Comparison of ENCODE assay signal across 21 cellular contexts in genomic region chr5:134638760-134639201, GRCh38. TPM values are rescaled to one million over a fixed set of nuclear protein-coding genes. Genes with fewer than 3 reads are reported as not detected.
A peak's percentile ranks its signal among the peaks of the same experiment; 100 is the strongest.
DNase-seq lines count a peak whose midpoint lies in the region; ATAC-seq, FAIRE-seq and TF ChIP-seq lines count a peak whose summit lies in the region.
"Had no signal": no experiment of that assay in that cellular context is flagged by ENCODE, and none has a peak within 500 bp of the region (broad histone marks: within the 10 kb centered on the region; RNA-seq: fewer than 3 reads in every experiment).

No MANE protein-coding gene starts in this region.

- H3K4me3 ChIP-seq in HepG2 (replicated peaks in 1 of 3; ENCODE audit: insufficient read depth in 1 of 3, low read depth in 2 of 3, low read length in 3 of 3), result no peak overlapping the region; a peak in 1 of 6 replicates
- H3K4me3 ChIP-seq: GM23338 had no signal

- H3K9me3 ChIP-seq in HepG2 (ENCODE audit: low read length), result no peaks in the 10 kb centered on the region

- peak overlapping the region; percentile 54 for H3K4me2 ChIP-seq in HepG2 (ENCODE audit: low read depth, low read length)
- H3K4me2 ChIP-seq: GM23338 had no signal

- TF ChIP-seq RAD21 in HepG2 (CRISPR knock-in tag; IDR thresholded peaks at IDR 0.05), result 0 out of 2 replicates have a peak, but pooled peaks have one; percentile 29

- no peak overlapping the region for H2AFZ ChIP-seq in HepG2 (ENCODE audit: low read length)
- H2AFZ ChIP-seq: GM23338 had no signal

- H3K36me3 ChIP-seq in HepG2 (replicated peaks in 1 of 2; ENCODE audit: control insufficient read depth in 1 of 2, insufficient read depth in 2 of 2, low read length in 2 of 2), result no peaks in the 10 kb centered on the region

- H4K20me1 ChIP-seq in HepG2 (ENCODE audit: insufficient read depth, low read length), result no peaks in the 10 kb centered on the region

- POLR2A ChIA-PET in HepG2 (lab: Yijun Ruan, JAX), result interaction anchor here (0.6 to 4.6 kb wide), 7 partner anchors 10 to 570 kb away, joined by 3 to 31 read pairs (median 3); partner anchors contain the start of genes PCBD2 and SEC24A

- H3K79me2 ChIP-seq in HepG2 (ENCODE audit: insufficient read depth, low read length), result no peaks in the 10 kb centered on the region

- ATAC-seq in HepG2, result peak; percentile 95
- ATAC-seq in sciatic nerve, result no peak
- no peak for ATAC-seq in GM19397 (IDR thresholded peaks at IDR 0.05; ENCODE audit: unreplicated experiment)
- no peak for ATAC-seq in GM21381 (IDR thresholded peaks at IDR 0.05; ENCODE audit: unreplicated experiment)
- ATAC-seq: GM23338, HCT116, PC-3 had no signal

- intact Hi-C loops in HepG2 (cut with micrococcal nuclease; ENCODE audit: unreplicated experiment) (loop anchor here (1.0 kb wide), 1 partner anchor 10 kb away; the partner anchor contains the start of gene SEC24A), sciatic nerve (cut with DNase I) (no loop called here)

- FAIRE-seq in HepG2 (lab: Jason Lieb, UNC), result peak; percentile 99

- TF ChIP-seq EP300 in HepG2 (IDR thresholded peaks at IDR 0.05; ENCODE audit: low read depth in 2 of 2, low read length in 2 of 2), result peak; percentile 62 to 82; a peak in 3 of 4 replicates
- TF ChIP-seq EP300 in HepG2 (CRISPR knock-in tag; IDR thresholded peaks at IDR 0.05; ENCODE audit: borderline replicate concordance), result peak; percentile 47; the same call in 1 of the 2 replicates

- H3K27ac ChIP-seq in C4-2B, result peak overlapping the region; percentile 10; the same call in 1 of the 2 replicates
- peak overlapping the region; percentile 79 for H3K27ac ChIP-seq in VCaP
- H3K27ac ChIP-seq in HepG2 (ENCODE audit: extremely low read length, insufficient read depth, low read length), result peak overlapping the region; percentile 76
- H3K27ac ChIP-seq: 22Rv1, RWPE1 had no signal

- BruUV-seq in HepG2 (replicated peaks; lab: Mats Ljungman, UMichigan), result no TSS peak

- in situ Hi-C loops in HepG2 (cut with HindIII; ENCODE audit: extremely low pct_ligation_motif_present, low pct_unique_long_range_greater_than_20kb), result no loop called here

- no peaks in the 10 kb centered on the region for H3K27me3 ChIP-seq in HepG2 (ENCODE audit: control insufficient read depth in 1 of 2, insufficient read depth in 2 of 2, low read length in 2 of 2)

- H3K4me1 ChIP-seq in HepG2 (ENCODE audit: insufficient read depth, low read length), result peaks cover 78% of the 10 kb centered on the region

- WGBS in HepG2 (ENCODE audit: low lambda C conversion rate), result 8% methylated on average over 4 of the region's 4 CpGs

- H3K9ac ChIP-seq in HepG2 (ENCODE audit: insufficient read depth, low read depth, low read length), result peak overlapping the region; percentile 34; the same call in 1 of the 2 replicates

- CTCF ChIA-PET in HepG2 (lab: Yijun Ruan, JAX; ENCODE audit: low intra/inter-chr PET ratio, low total read pairs), result no interaction called here

- DNase-seq in HepG2 (ENCODE audit: low spot score) (peak; percentile 96), sciatic nerve (ENCODE audit: low spot score) (peak; percentile 2), middle frontal gyrus (ENCODE audit: extremely low spot score, low spot score) (no peak), SK-N-DZ (ENCODE audit: low spot score) (no peak)
- DNase-seq: CD4-positive, CD25-positive, alpha-beta regulatory T cell; COR-L47; GF-D8; IMR-90; NCI-H1436; NCI-H1930; NCI-H226; NCI-H524 treated with DMSO at 0.1 percent for 48 hours; PC-3 had no signal

- no peak for TF ChIP-seq CTCF in C4-2B (conservative IDR thresholded peaks at IDR 0.05)
- no peak for TF ChIP-seq CTCF in VCaP (conservative IDR thresholded peaks at IDR 0.05)
- TF ChIP-seq CTCF in HepG2 (CRISPR knock-in tag; IDR thresholded peaks at IDR 0.05), result no peak

- peak; percentile 23 to 52; a peak in 2 of 4 replicates for TF ChIP-seq POLR2A in HepG2 (IDR thresholded peaks at IDR 0.05; ENCODE audit: insufficient read depth in 1 of 2, low read depth in 2 of 2, low read length in 2 of 2)

TF ChIP-seq in HepG2, 621 proteins besides CTCF, POLR2A, EP300 and RAD21 (continues in another document):
- peak; percentile 88; the same call in 1 of the 2 replicates for TF ChIP-seq ZNF670 (CRISPR knock-in tag; IDR thresholded peaks at IDR 0.05; ENCODE audit: borderline replicate concordance)
- no peak for TF ChIP-seq ZBTB10 (CRISPR knock-in tag; IDR thresholded peaks at IDR 0.05; ENCODE audit: borderline replicate concordance)
- TF ChIP-seq ARNT2 (CRISPR knock-in tag; IDR thresholded peaks at IDR 0.05; ENCODE audit: low read depth), result peak; percentile 25
- TF ChIP-seq HNRNPK (IDR thresholded peaks at IDR 0.05; ENCODE audit: low read depth, low read length, poor library complexity, severe bottlenecking), result no peak

RNA-seq across cellular contexts. Expression of gene SAR1B, which starts 6.2 kb away (rescaled TPM):
- 73.0 and 99.7 TPM in 2 replicates for total RNA-seq in HepG2 (2016; rRNA removed; fragmentation: Illumina TruSeq; extraction: Trizol)
- total RNA-seq in HepG2 (2016; cell fraction: cytosol; rRNA removed; fragmentation: Illumina TruSeq; extraction: Trizol; ENCODE audit: low read depth), result 19.0 and 26.0 TPM in 2 replicates
- 71.3 and 99.4 TPM in 2 replicates for total RNA-seq in HepG2 (2016; cell fraction: insoluble cytoplasmic fraction; rRNA removed; fragmentation: Illumina TruSeq; extraction: Trizol)
- total RNA-seq in HepG2 (2016; cell fraction: membrane; rRNA removed; fragmentation: Illumina TruSeq; extraction: Trizol), result 25.2 and 29.6 TPM in 2 replicates
- total RNA-seq in HepG2 (2016; cell fraction: nucleus; rRNA removed; fragmentation: Illumina TruSeq; extraction: Trizol), result 76.4 and 91.6 TPM in 2 replicates
- 33.2 and 43.0 TPM in 2 replicates for polyA plus RNA-seq in HepG2 (2011; rRNA removed)
- polyA plus RNA-seq in HepG2 (2011; cell fraction: cytosol; rRNA removed), result 14.1 and 24.4 TPM in 2 replicates
- 12.1 and 18.4 TPM in 2 replicates for polyA plus RNA-seq in HepG2 (2011; cell fraction: nucleus; rRNA removed)
- polyA plus RNA-seq in HepG2 (2012), result 46.5 and 59.9 TPM in 2 replicates
- 11.2 and 12.4 TPM in 2 replicates for polyA plus RNA-seq in HepG2 (2016; cell fraction: cytosol; fragmentation: Illumina TruSeq; extraction: Trizol; ENCODE audit: low read depth)
- polyA plus RNA-seq in HepG2 (2016; cell fraction: insoluble cytoplasmic fraction; fragmentation: Illumina TruSeq; extraction: Trizol; ENCODE audit: low read depth), result 43.4 and 51.8 TPM in 2 replicates
- 11.1 and 11.7 TPM in 2 replicates for polyA plus RNA-seq in HepG2 (2016; cell fraction: membrane; fragmentation: Illumina TruSeq; extraction: Trizol; ENCODE audit: low read depth)
- 92.7 and 95.6 TPM in 2 replicates for polyA plus RNA-seq in HepG2 (2016; cell fraction: nucleus; fragmentation: Illumina TruSeq; extraction: Trizol; ENCODE audit: insufficient read depth, low read depth)
- 25.6 and 32.4 TPM in 2 replicates for polyA minus RNA-seq in HepG2 (2011; rRNA and poly(A)+ RNA removed; ENCODE audit: low replicate concordance)
- 42.9 and 70.5 TPM in 2 replicates for polyA minus RNA-seq in HepG2 (2011; cell fraction: cytosol; rRNA and poly(A)+ RNA removed)
- 27.7 and 36.6 TPM in 2 replicates for polyA minus RNA-seq in HepG2 (2011; cell fraction: nucleus; rRNA and poly(A)+ RNA removed)
- total RNA-seq in sciatic nerve, result 60.0 TPM
- polyA plus RNA-seq in SK-N-DZ (2014; cell fraction: cytosol; rRNA removed), result 23.9 and 27.0 TPM in 2 replicates
- 19.9 and 34.1 TPM in 2 replicates for polyA plus RNA-seq in SK-N-DZ (2014; cell fraction: nucleus; rRNA removed)

RNA-seq across cellular contexts. Expression of gene SEC24A, which starts 9.8 kb away (rescaled TPM):
- total RNA-seq in HepG2 (2016; rRNA removed; fragmentation: Illumina TruSeq; extraction: Trizol) (30.5 and 56.6 TPM in 2 replicates), sciatic nerve (26.3 TPM)
- total RNA-seq in HepG2 (2016; cell fraction: cytosol; rRNA removed; fragmentation: Illumina TruSeq; extraction: Trizol; ENCODE audit: low read depth), result 8.6 and 10.2 TPM in 2 replicates
- total RNA-seq in HepG2 (2016; cell fraction: insoluble cytoplasmic fraction; rRNA removed; fragmentation: Illumina TruSeq; extraction: Trizol), result 28.5 and 53.5 TPM in 2 replicates
- total RNA-seq in HepG2 (2016; cell fraction: membrane; rRNA removed; fragmentation: Illumina TruSeq; extraction: Trizol), result 15.9 and 16.9 TPM in 2 replicates
- 30.3 and 31.4 TPM in 2 replicates for total RNA-seq in HepG2 (2016; cell fraction: nucleus; rRNA removed; fragmentation: Illumina TruSeq; extraction: Trizol)
- polyA plus RNA-seq in HepG2 (2011; rRNA removed), result 39.6 and 56.8 TPM in 2 replicates
- 32.2 and 37.4 TPM in 2 replicates for polyA plus RNA-seq in HepG2 (2011; cell fraction: cytosol; rRNA removed)
- 22.5 and 25.0 TPM in 2 replicates for polyA plus RNA-seq in HepG2 (2011; cell fraction: nucleus; rRNA removed)
- polyA plus RNA-seq in HepG2 (2012), result 21.7 and 26.9 TPM in 2 replicates
- 1.3 and 1.4 TPM in 2 replicates for polyA plus RNA-seq in HepG2 (2016; cell fraction: cytosol; fragmentation: Illumina TruSeq; extraction: Trizol; ENCODE audit: low read depth)
- polyA plus RNA-seq in HepG2 (2016; cell fraction: insoluble cytoplasmic fraction; fragmentation: Illumina TruSeq; extraction: Trizol; ENCODE audit: low read depth), result 44.8 and 45.8 TPM in 2 replicates
- polyA plus RNA-seq in HepG2 (2016; cell fraction: membrane; fragmentation: Illumina TruSeq; extraction: Trizol; ENCODE audit: low read depth), result 4.6 and 6.1 TPM in 2 replicates
- polyA plus RNA-seq in HepG2 (2016; cell fraction: nucleus; fragmentation: Illumina TruSeq; extraction: Trizol; ENCODE audit: insufficient read depth, low read depth), result 26.6 and 29.0 TPM in 2 replicates
- polyA minus RNA-seq in HepG2 (2011; rRNA and poly(A)+ RNA removed; ENCODE audit: low replicate concordance), result 36.1 and 80.0 TPM in 2 replicates
- 51.2 and 62.4 TPM in 2 replicates for polyA minus RNA-seq in HepG2 (2011; cell fraction: cytosol; rRNA and poly(A)+ RNA removed)
- polyA minus RNA-seq in HepG2 (2011; cell fraction: nucleus; rRNA and poly(A)+ RNA removed), result 61.9 and 65.6 TPM in 2 replicates
- polyA plus RNA-seq in SK-N-DZ (2014; cell fraction: cytosol; rRNA removed), result 12.5 and 14.4 TPM in 2 replicates
- polyA plus RNA-seq in SK-N-DZ (2014; cell fraction: nucleus; rRNA removed), result 7.2 and 9.1 TPM in 2 replicates

Comparison
In these comparisons a context has a peak if more than half of its experiments do, and no peak if none do; other contexts are left out.
1. H3K27ac ChIP-seq: peak in every context shown above with its lines; median percentile 79 in VCaP; 76 in HepG2; 10 in C4-2B.
2. DNase-seq: peak in HepG2 (single experiment) and sciatic nerve (single experiment); none in middle frontal gyrus (single experiment) and SK-N-DZ (single experiment).